ENCODE assay signal across 30 cellular contexts in the genomic region with DNA sequence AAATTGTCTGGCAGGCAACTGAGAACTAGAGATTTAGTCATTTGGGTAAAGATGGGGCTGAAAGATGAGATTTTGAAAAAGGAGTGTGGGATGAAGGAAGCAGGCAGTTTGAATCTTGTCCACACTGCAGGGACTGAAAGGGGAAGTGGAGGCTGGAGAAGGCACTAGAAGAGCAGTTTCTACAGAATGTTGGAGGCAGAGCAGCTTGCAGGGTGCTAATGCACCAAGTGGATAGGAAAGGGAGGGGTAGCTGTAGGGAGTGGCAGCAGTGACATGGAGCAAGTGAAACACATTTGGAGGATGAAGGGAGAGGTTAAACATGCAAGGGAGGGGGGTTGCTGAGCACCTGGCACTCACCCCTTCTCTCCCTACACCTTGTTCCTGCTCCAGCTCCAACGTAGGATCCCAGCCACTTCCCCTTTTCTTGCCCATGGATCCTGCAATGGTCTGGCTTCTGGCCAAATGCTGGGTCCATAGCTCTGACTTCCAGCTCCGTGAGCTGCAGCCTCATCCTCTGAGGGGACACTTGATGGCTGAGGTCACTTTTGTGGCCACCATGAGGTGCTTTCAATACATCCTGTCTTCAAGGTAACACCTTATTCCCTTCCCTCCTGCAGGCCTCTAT. TPM values are rescaled to one million over a fixed set of nuclear protein-coding genes. Genes with fewer than 3 reads are reported as not detected.
DNase-seq lines count a peak whose midpoint lies in the region; ATAC-seq and TF ChIP-seq lines count a peak whose summit lies in the region.
"Had no signal": no experiment of that assay in that cellular context is flagged by ENCODE, and none has a peak within 500 bp of the region (broad histone marks: within the 10 kb centered on the region; RNA-seq: fewer than 3 reads in every experiment).

No MANE protein-coding gene starts in this region.

- no peaks in the 10 kb centered on the region for H3K9me3 Mint-ChIP-seq in CD4-positive, alpha-beta T cell
- H3K9me3 Mint-ChIP-seq: activated naive CD8-positive, alpha-beta T cell treated with anti-CD3 and anti-CD28 coated beads, Interleukin-2, amount 10 ng/mL, durations not matched to agents 7 days and 5 days; activated T-helper 17 cell treated with anti-CD3 and anti-CD28 coated beads, Interleukin-2, amount 50 U/mL, for 72 hours; HFFc6; immature natural killer cell; nephron; T-helper 1 cell treated with Interleukin-12 subunit alpha and Interleukin-12 subunit beta and Interleukin-4 antibody, amounts not matched to agents 30 μg/mL and 1 μg/mL, for 36 hours had no signal

- DNase-seq in CD1c-positive myeloid dendritic cell (ENCODE audit: extremely low spot score) (peak; percentile 80), Kasumi-1 (lab: John Stamatoyannopoulos, UW) (peak; percentile 55 to 72), OCI-M1 (lab: John Stamatoyannopoulos, UW) (peak; percentile 29), left kidney (ENCODE audit: low read depth, low spot score) (peak; percentile 5), amniotic stem cell (lab: John Stamatoyannopoulos, UW) (no peak), sciatic nerve (ENCODE audit: low spot score) (no peak)
- DNase-seq in CD4-positive, alpha-beta T cell: no peak
- DNase-seq: activated naive CD8-positive, alpha-beta T cell treated with anti-CD3 and anti-CD28 coated beads, Interleukin-2, amount 10 ng/mL, durations not matched to agents 7 days and 5 days; cerebellar nuclear complex; effector CD8-positive, alpha-beta T cell; erythroblast; foreskin fibroblast; GF-D8; HFFc6; immature natural killer cell; left ventricle myocardium superior; NCI-H1105; NCI-H2107; NCI-H446 treated with DMSO at 0.1 percent for 48 hours; ovary; SJCRH30; upper lobe of left lung; WERI-Rb-1 had no signal

- H3K36me3 Mint-ChIP-seq in CD4-positive, alpha-beta T cell (ENCODE audit: low read depth): no peaks in the 10 kb centered on the region
- H3K36me3 Mint-ChIP-seq: activated naive CD8-positive, alpha-beta T cell treated with anti-CD3 and anti-CD28 coated beads, Interleukin-2, amount 10 ng/mL, durations not matched to agents 7 days and 5 days; CD14-positive monocyte; immature natural killer cell had no signal

- no peaks in the 10 kb centered on the region for H3K27me3 Mint-ChIP-seq in CD4-positive, alpha-beta T cell
- H3K27me3 Mint-ChIP-seq: activated T-helper 17 cell treated with anti-CD3 and anti-CD28 coated beads, Interleukin-2, amount 50 U/mL, for 72 hours had no signal

- no peaks in the 10 kb centered on the region for H3K27me3 ChIP-seq in CD4-positive, alpha-beta T cell (ENCODE audit: control insufficient read depth, insufficient read depth, low read length)
- H3K27me3 ChIP-seq: hepatocyte, ovary, SJCRH30, upper lobe of left lung had no signal

- H3K4me3 Mint-ChIP-seq in CD4-positive, alpha-beta T cell: no peak overlapping the region
- H3K4me3 Mint-ChIP-seq: activated naive CD8-positive, alpha-beta T cell treated with anti-CD3 and anti-CD28 coated beads, Interleukin-2, amount 10 ng/mL, durations not matched to agents 7 days and 5 days; activated T-helper 17 cell treated with anti-CD3 and anti-CD28 coated beads, Interleukin-2, amount 50 U/mL, for 72 hours; CD14-positive monocyte; HFFc6; immature natural killer cell; nephron; T-helper 1 cell treated with Interleukin-12 subunit alpha and Interleukin-12 subunit beta and Interleukin-4 antibody, amounts not matched to agents 30 μg/mL and 1 μg/mL, for 36 hours had no signal

- POLR2A ChIA-PET in CD4-positive, alpha-beta T cell (lab: Charles Lee): no interaction called here

- no peaks in the 10 kb centered on the region for H3K9me3 ChIP-seq in CD4-positive, alpha-beta T cell (ENCODE audit: control insufficient read depth, low read length)
- H3K9me3 ChIP-seq: ovary, SJCRH30, upper lobe of left lung had no signal

- no peak for ATAC-seq in HG02763 (IDR thresholded peaks at IDR 0.05; ENCODE audit: unreplicated experiment)
- no peak for ATAC-seq in CD4-positive, alpha-beta T cell (ENCODE audit: poor library complexity)
- ATAC-seq in sciatic nerve: no peak
- ATAC-seq: activated T-helper 17 cell treated with anti-CD3 and anti-CD28 coated beads, Interleukin-2, amount 50 U/mL, for 72 hours; left ventricle myocardium superior; right cardiac atrium had no signal

- intact Hi-C loops in CD4-positive, alpha-beta T cell (cut with DNase I, micrococcal nuclease): no loop called here
- intact Hi-C loops in sciatic nerve (cut with DNase I): no loop called here

- no peak overlapping the region for H3K27ac ChIP-seq in CD4-positive, alpha-beta T cell (ENCODE audit: low read depth, low read length)
- H3K27ac ChIP-seq: hepatocyte, ovary, SJCRH30, upper lobe of left lung, WERI-Rb-1 had no signal

- H3K4me1 Mint-ChIP-seq in CD4-positive, alpha-beta T cell (ENCODE audit: low read depth): peaks cover 38% of the 10 kb centered on the region
- H3K4me1 Mint-ChIP-seq: immature natural killer cell had no signal

- TF ChIP-seq CTCF in CD4-positive, alpha-beta T cell (IDR thresholded peaks at IDR 0.05): no peak

- no peak overlapping the region for H3K27ac Mint-ChIP-seq in CD4-positive, alpha-beta T cell
- H3K27ac Mint-ChIP-seq: activated naive CD8-positive, alpha-beta T cell treated with anti-CD3 and anti-CD28 coated beads, Interleukin-2, amount 10 ng/mL, durations not matched to agents 7 days and 5 days; activated T-helper 17 cell treated with anti-CD3 and anti-CD28 coated beads, Interleukin-2, amount 50 U/mL, for 72 hours; HFFc6; nephron; T-helper 1 cell treated with Interleukin-12 subunit alpha and Interleukin-12 subunit beta and Interleukin-4 antibody, amounts not matched to agents 30 μg/mL and 1 μg/mL, for 36 hours had no signal

- CTCF ChIA-PET in CD4-positive, alpha-beta T cell (lab: Charles Lee): no interaction called here

RNA-seq across cellular contexts. Expression of a gene that starts 30.0 kb away (rescaled TPM):
- total RNA-seq in CD4-positive, alpha-beta T cell: 10 to 100 TPM; 91.0 to 95.7 TPM
- total RNA-seq in sciatic nerve: 11.1 TPM
- total RNA-seq: HFFc6 had no signal

RNA-seq across cellular contexts. Expression of a gene that starts 39.5 kb away (rescaled TPM):
- total RNA-seq in CD4-positive, alpha-beta T cell: 10 to 100 TPM; 13.3 to 13.6 TPM
- total RNA-seq in sciatic nerve: 20.1 TPM

Comparison
In these comparisons a context has a peak if more than half of its experiments do, and no peak if none do; other contexts are left out.
1. DNase-seq: peak in CD1c-positive myeloid dendritic cell (single experiment), Kasumi-1 (2 of 2), OCI-M1 (single experiment) and left kidney (single experiment); none in CD4-positive, alpha-beta T cell (0 of 10), amniotic stem cell (single experiment) and sciatic nerve (single experiment).